ENCODE assay signal across 29 cellular contexts in the genomic region with DNA sequence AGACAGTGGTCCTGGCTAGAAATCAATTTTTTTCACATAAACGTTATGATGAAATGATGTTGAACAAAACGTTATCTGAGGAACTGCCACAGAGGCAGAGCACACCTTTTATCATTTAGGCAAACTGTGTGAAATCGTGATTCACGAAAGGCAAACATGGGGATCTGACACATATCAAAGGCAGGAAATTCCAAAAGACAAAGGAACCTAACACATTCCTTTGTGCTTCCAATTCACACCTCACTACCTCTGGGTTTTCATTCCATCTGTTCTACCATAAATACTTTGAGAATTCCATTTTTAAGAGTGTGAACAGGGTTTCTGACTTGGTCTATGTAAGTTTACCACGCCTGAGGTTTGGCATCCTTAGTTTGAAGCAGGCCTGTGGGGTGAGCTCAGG.
DNase-seq lines count a peak whose midpoint lies in the region; ATAC-seq, FAIRE-seq and TF ChIP-seq lines count a peak whose summit lies in the region.
"Had no signal": no experiment of that assay in that cellular context is flagged by ENCODE, and none has a peak within 500 bp of the region (broad histone marks: within the 10 kb centered on the region; RNA-seq: fewer than 3 reads in every experiment).

No MANE protein-coding gene starts in this region.

- H3K4me3 ChIP-seq in CD4-positive, alpha-beta memory T cell (ENCODE audit: low read length in 2 of 2): no peak overlapping the region
- no peak overlapping the region for H3K4me3 ChIP-seq in bronchial epithelial cell (ENCODE audit: low read depth, low read length)
- H3K4me3 ChIP-seq: coronary artery, left ventricle myocardium inferior, tibial nerve had no signal

- no peaks in the 10 kb centered on the region for H3K9me3 ChIP-seq in CD4-positive, alpha-beta memory T cell (ENCODE audit: control insufficient read depth in 1 of 2, low read length in 2 of 2)

- POLR2A ChIA-PET in CD4-positive, alpha-beta memory T cell (lab: Charles Lee; ENCODE audit: partially characterized antibody): interaction anchor here (0.7 to 8.9 kb wide), 3 partner anchors 12 to 26 kb away, joined by 3 to 94 read pairs (median 18); no protein-coding TSS in a partner anchor

- peaks cover 0 to 15% (median 2%) of the 10 kb centered on the region in 8 donors for H3K9me3 Mint-ChIP-seq in CD4-positive, alpha-beta memory T cell

- no peaks in the 10 kb centered on the region for H3K27me3 Mint-ChIP-seq in CD4-positive, alpha-beta memory T cell
- H3K27me3 Mint-ChIP-seq: activated CD4-positive, alpha-beta T cell treated with anti-CD3 and anti-CD28 coated beads for 36 hours; stimulated activated naive CD8-positive, alpha-beta T cell treated with anti-CD3 and anti-CD28 coated beads, Interleukin-15, Interleukin-2, amounts not matched to agents 100 ng/mL and 50 ng/mL, for 24 hours had no signal

- CTCF ChIA-PET in CD4-positive, alpha-beta memory T cell (lab: Charles Lee; ENCODE audit: partially characterized antibody): interaction anchor here (1.2 to 9.4 kb wide), 3 partner anchors 10 to 37 kb away, joined by 4 to 80 read pairs (median 5); no protein-coding TSS in a partner anchor

- DNase-seq in CD4-positive, alpha-beta memory T cell: no peak
- DNase-seq in bronchial epithelial cell (ENCODE audit: low read depth) (peak; percentile 43), kidney glomerular epithelial cell (lab: John Stamatoyannopoulos, UW) (peak; percentile 19), cortex of kidney (lab: John Stamatoyannopoulos, UW) (no peak)
- DNase-seq: activated CD4-positive, alpha-beta T cell treated with anti-CD3 and anti-CD28 coated beads for 36 hours; activated CD8-positive, alpha-beta T cell treated with anti-CD3 and anti-CD28 coated beads, Interleukin-2, amount 10 ng/mL, durations not matched to agents 7 days and 5 days; activated gamma-delta T cell; activated T-cell treated with anti-CD3 and anti-CD28 coated beads for 4 hours; amygdala; esophagus squamous epithelium; foreskin melanocyte; immature natural killer cell; IMR-90; left ventricle myocardium inferior; natural killer cell; NCI-H1092 treated with DMSO at 0.1 percent for 48 hours; NCI-H187; NCI-H2171; NCI-H510A treated with DMSO at 0.1 percent for 48 hours had no signal

- H3K4me1 ChIP-seq in CD4-positive, alpha-beta memory T cell (ENCODE audit: insufficient read depth, low read length): peaks cover 56% of the 10 kb centered on the region

- H3K4me1 Mint-ChIP-seq in CD4-positive, alpha-beta memory T cell: peaks cover 35 to 79% (median 65%) of the 10 kb centered on the region in 4 donors

- H3K36me3 Mint-ChIP-seq in CD4-positive, alpha-beta memory T cell: peaks cover 39 to 40% of the 10 kb centered on the region in 2 donors
- H3K36me3 Mint-ChIP-seq: natural killer cell had no signal

- H3K27me3 ChIP-seq in CD4-positive, alpha-beta memory T cell (ENCODE audit: insufficient read depth, low read length): no peaks in the 10 kb centered on the region
- H3K27me3 ChIP-seq in bronchial epithelial cell (ENCODE audit: control insufficient read depth, insufficient read depth, low read length): no peaks in the 10 kb centered on the region
- H3K27me3 ChIP-seq: esophagus squamous epithelium, tibial nerve had no signal

- no peak for TF ChIP-seq CTCF in bronchial epithelial cell (IDR thresholded peaks at IDR 0.05; ENCODE audit: insufficient read depth, low read length, severe bottlenecking)

- no peak for FAIRE-seq in bronchial epithelial cell (lab: Jason Lieb, UNC)
- FAIRE-seq: D721Med had no signal

- no peak overlapping the region for H3K27ac ChIP-seq in CD4-positive, alpha-beta memory T cell (ENCODE audit: low read depth, low read length)
- H3K27ac ChIP-seq in temporal lobe (ENCODE audit: low read depth, low read length): peak overlapping the region; percentile 54
- H3K27ac ChIP-seq: C4-2B, coronary artery, esophagus squamous epithelium, left ventricle myocardium inferior had no signal

- peak overlapping the region in 2 of 8 donors; percentile 8 to 77 for H3K4me3 Mint-ChIP-seq in CD4-positive, alpha-beta memory T cell
- H3K4me3 Mint-ChIP-seq: activated CD4-positive, alpha-beta T cell treated with anti-CD3 and anti-CD28 coated beads for 36 hours; activated CD8-positive, alpha-beta T cell treated with anti-CD3 and anti-CD28 coated beads, Interleukin-2, amount 10 ng/mL, durations not matched to agents 7 days and 5 days; immature natural killer cell; natural killer cell; stimulated activated naive CD8-positive, alpha-beta T cell treated with anti-CD3 and anti-CD28 coated beads, Interleukin-15, Interleukin-2, amounts not matched to agents 100 ng/mL and 50 ng/mL, for 24 hours had no signal

- no peaks in the 10 kb centered on the region for H3K36me3 ChIP-seq in CD4-positive, alpha-beta memory T cell (ENCODE audit: insufficient read depth, low read length)
- H3K36me3 ChIP-seq in bronchial epithelial cell (ENCODE audit: control insufficient read depth, insufficient read depth, low read length): no peaks in the 10 kb centered on the region
- H3K36me3 ChIP-seq: left ventricle myocardium inferior had no signal

- ATAC-seq in HG03108 (IDR thresholded peaks at IDR 0.05; ENCODE audit: unreplicated experiment): no peak
- no peak for ATAC-seq in GM21723 (IDR thresholded peaks at IDR 0.05; ENCODE audit: unreplicated experiment)
- ATAC-seq: activated CD4-positive, alpha-beta T cell treated with anti-CD3 and anti-CD28 coated beads for 36 hours; activated CD8-positive, alpha-beta T cell treated with anti-CD3 and anti-CD28 coated beads, Interleukin-2, amount 10 ng/mL, durations not matched to agents 7 days and 5 days; natural killer cell; Right ventricle myocardium inferior; SK-N-SH treated with all-trans-retinoic acid at 6 μM for 48 hours had no signal

- peak overlapping the region in 5 of 7 donors; percentile 36 to 96 (median 57) for H3K27ac Mint-ChIP-seq in CD4-positive, alpha-beta memory T cell
- H3K27ac Mint-ChIP-seq: activated CD4-positive, alpha-beta T cell treated with anti-CD3 and anti-CD28 coated beads for 36 hours; activated CD8-positive, alpha-beta T cell treated with anti-CD3 and anti-CD28 coated beads, Interleukin-2, amount 10 ng/mL, durations not matched to agents 7 days and 5 days; immature natural killer cell; natural killer cell; stimulated activated naive CD8-positive, alpha-beta T cell treated with anti-CD3 and anti-CD28 coated beads, Interleukin-15, Interleukin-2, amounts not matched to agents 100 ng/mL and 50 ng/mL, for 24 hours had no signal

- intact Hi-C loops in CD4-positive, alpha-beta memory T cell (cut with micrococcal nuclease): loop anchor here (2.0 kb wide), 1 partner anchor 25 kb away; no protein-coding TSS in a partner anchor

Comparison
In these comparisons a context has a peak if more than half of its experiments do, and no peak if none do; other contexts are left out.
1. DNase-seq: peak in bronchial epithelial cell (single experiment) and kidney glomerular epithelial cell (single experiment); none in CD4-positive, alpha-beta memory T cell (0 of 5) and cortex of kidney (single experiment).